Comparison of ENCODE assay signal across 21 cellular contexts in the genomic region with DNA sequence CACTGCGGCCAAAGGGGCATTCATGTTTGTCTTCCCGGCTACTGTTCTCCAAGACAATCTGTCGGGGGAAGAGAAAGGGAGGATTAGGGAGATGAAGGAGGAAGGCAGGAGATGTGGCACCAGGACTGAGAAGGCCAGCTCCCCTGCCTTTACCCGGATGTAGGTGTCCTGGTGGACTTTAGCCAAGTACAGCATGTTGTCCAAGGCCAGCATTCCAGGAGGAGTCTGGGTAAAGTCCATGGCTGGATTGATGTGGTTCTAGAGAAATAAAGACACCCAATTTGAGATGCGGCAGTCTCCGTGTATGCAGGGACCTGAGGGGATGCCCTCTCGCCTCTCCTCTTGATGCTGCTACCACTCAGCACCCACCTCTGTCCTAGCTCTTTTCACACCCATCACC.
"Had no signal": no experiment of that assay in that cellular context is flagged by ENCODE, and none has a peak within 500 bp of the region (broad histone marks: within the 10 kb centered on the region; RNA-seq: fewer than 3 reads in every experiment).

No MANE protein-coding gene starts in this region.

- H3K4me1 ChIP-seq: right atrium auricular region had no signal

- H3K27me3 ChIP-seq: foreskin keratinocyte, hepatocyte, right atrium auricular region, suprapubic skin, thyroid gland had no signal

- H3K4me1 Mint-ChIP-seq: neural crest cell had no signal

- H3K4me2 ChIP-seq: hepatocyte had no signal

- ATAC-seq: foreskin keratinocyte; left cardiac atrium; natural killer cell; stimulated activated effector memory CD8-positive, alpha-beta T cell treated with anti-CD3 and anti-CD28 coated beads, Interleukin-12 subunit alpha, Interleukin-12 subunit beta, amount 100 ng/mL, for 72 hours; stimulated activated naive CD8-positive, alpha-beta T cell treated with anti-CD3 and anti-CD28 coated beads, Interleukin-15, Interleukin-2, amounts not matched to agents 100 U/mL and 50 U/mL, for 24 hours had no signal

- H3K79me2 ChIP-seq: hepatocyte had no signal

- H2AFZ ChIP-seq: hepatocyte had no signal

- H3K9me3 ChIP-seq: right atrium auricular region, suprapubic skin, thyroid gland had no signal

- H3K27me3 Mint-ChIP-seq: dendritic cell treated with granulocyte-macrophage colony-stimulating factor and Interleukin-4, amounts not matched to agents 40 ng/mL and 50 ng/mL, for 4 days; type B pancreatic cell had no signal

- H3K9me3 Mint-ChIP-seq: dendritic cell treated with granulocyte-macrophage colony-stimulating factor and Interleukin-4, amounts not matched to agents 40 ng/mL and 50 ng/mL, for 4 days; natural killer cell; neural crest cell; stimulated activated effector memory CD8-positive, alpha-beta T cell treated with anti-CD3 and anti-CD28 coated beads, Interleukin-12 subunit alpha, Interleukin-12 subunit beta, amount 100 ng/mL, for 72 hours; type B pancreatic cell had no signal

- DNase-seq: erythroblast; foreskin keratinocyte; kidney; left cardiac atrium; mammary epithelial cell; natural killer cell; posterior cingulate gyrus; stimulated activated CD4-positive, alpha-beta T cell treated with anti-CD3 and anti-CD28 coated beads, Interleukin-4, amount 100 ng/mL, for 1 hour; stimulated activated CD8-positive, alpha-beta memory T cell treated with anti-CD3 and anti-CD28 coated beads, Interleukin-4, amount 100 ng/mL, for 48 hours; stimulated activated naive CD8-positive, alpha-beta T cell treated with anti-CD3 and anti-CD28 coated beads, Interleukin-15, Interleukin-2, amounts not matched to agents 100 U/mL and 50 U/mL, for 24 hours; thyroid gland had no signal

- H3K27ac Mint-ChIP-seq: dendritic cell treated with granulocyte-macrophage colony-stimulating factor and Interleukin-4, amounts not matched to agents 40 ng/mL and 50 ng/mL, for 4 days; natural killer cell; type B pancreatic cell had no signal

- H3K4me3 Mint-ChIP-seq: dendritic cell treated with granulocyte-macrophage colony-stimulating factor and Interleukin-4, amounts not matched to agents 40 ng/mL and 50 ng/mL, for 4 days; natural killer cell; neural crest cell; stimulated activated effector memory CD8-positive, alpha-beta T cell treated with anti-CD3 and anti-CD28 coated beads, Interleukin-12 subunit alpha, Interleukin-12 subunit beta, amount 100 ng/mL, for 72 hours; type B pancreatic cell had no signal

- H3K27ac ChIP-seq: foreskin keratinocyte, hepatocyte, right atrium auricular region, suprapubic skin, thyroid gland had no signal

- H3K4me3 ChIP-seq: hepatocyte, right atrium auricular region, suprapubic skin, thyroid gland had no signal

- FAIRE-seq: colon, endothelial cell of umbilical vein, kidney, urothelium cell line had no signal
